24 cellular contexts compared by ENCODE assay signal in the genomic region with DNA sequence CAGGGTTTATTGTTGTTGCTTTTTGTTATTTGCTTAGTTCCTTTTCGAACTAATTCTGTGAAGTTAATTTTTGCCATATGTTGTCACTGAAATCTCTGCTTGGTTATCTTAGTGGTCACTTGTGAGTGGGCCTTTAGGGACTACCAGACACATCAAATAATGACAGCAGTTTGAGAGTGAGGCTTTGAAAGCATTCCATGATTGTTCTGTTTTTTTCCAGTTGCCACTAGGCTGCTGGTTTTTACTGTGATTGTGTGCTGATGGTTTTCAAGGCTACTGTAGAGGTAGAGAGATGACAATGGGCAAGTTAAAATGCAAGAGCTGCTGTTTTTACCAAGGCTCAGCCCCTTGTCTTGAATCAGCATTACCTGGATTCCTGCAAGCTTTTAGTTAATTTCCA. TPM values are rescaled to one million over a fixed set of nuclear protein-coding genes. Genes with fewer than 3 reads are reported as not detected.
DNase-seq lines count a peak whose midpoint lies in the region; ATAC-seq, FAIRE-seq and TF ChIP-seq lines count a peak whose summit lies in the region.
"Had no signal": no experiment of that assay in that cellular context is flagged by ENCODE, and none has a peak within 500 bp of the region (broad histone marks: within the 10 kb centered on the region; RNA-seq: fewer than 3 reads in every experiment).

No MANE protein-coding gene starts in this region.

- H3K79me1 ChIP-seq in H1 (ENCODE audit: low read depth, low read length) (peaks cover 2% of the 10 kb centered on the region; the same call in 1 of the 2 replicates), mesendoderm (ENCODE audit: low read length) (peaks cover 1% of the 10 kb centered on the region)

- H2BK120ac ChIP-seq in H1 (replicated peaks; ENCODE audit: low read depth, low read length) = no peak overlapping the region
- no peak overlapping the region for H2BK120ac ChIP-seq in mesendoderm (ENCODE audit: low read depth, low read length)

- TF ChIP-seq CTCF in HFFc6 (IDR thresholded peaks at IDR 0.05) = no peak
- TF ChIP-seq CTCF in H1 (IDR thresholded peaks at IDR 0.05; ENCODE audit: control extremely low read depth in 1 of 3, insufficient read depth in 1 of 3, low read depth in 1 of 3, low read length in 3 of 3) = no peak
- TF ChIP-seq CTCF in A673 (conservative IDR thresholded peaks at IDR 0.05; ENCODE audit: low read depth, low read length) = no peak
- TF ChIP-seq CTCF in type B pancreatic cell (conservative IDR thresholded peaks at IDR 0.05) = no peak

- no peak overlapping the region for H4K5ac ChIP-seq in H1 (ENCODE audit: insufficient read length, low read depth, low read length)
- no peak overlapping the region for H4K5ac ChIP-seq in mesendoderm (ENCODE audit: low read length)

- intact Hi-C loops in A673 (cut with micrococcal nuclease; ENCODE audit: unreplicated experiment) = no loop called here

- peaks cover 4 to 5% of the 10 kb centered on the region in 2 experiments for H4K20me1 ChIP-seq in H1 (replicated peaks in 1 of 2; ENCODE audit: control insufficient read depth in 1 of 2, insufficient read depth in 2 of 2, low read length in 2 of 2)

- H3K4me1 Mint-ChIP-seq in HFFc6 (ENCODE audit: low read depth) (peaks cover 57% of the 10 kb centered on the region), type B pancreatic cell (ENCODE audit: unreplicated experiment) (peaks cover 3% of the 10 kb centered on the region), immature natural killer cell (peaks cover 57 to 64% of the 10 kb centered on the region in 2 donors)

- 0 out of 2 replicates have a peak overlapping the region, but pooled peaks have one; percentile 6 for H3K27ac Mint-ChIP-seq in HFFc6
- no peak overlapping the region for H3K27ac Mint-ChIP-seq in type B pancreatic cell
- peak overlapping the region in 1 of 6 donors; percentile 41 for H3K27ac Mint-ChIP-seq in immature natural killer cell
- H3K27ac Mint-ChIP-seq: CD8-positive, alpha-beta T cell had no signal

- H3K23me2 ChIP-seq in H1 (ENCODE audit: low read depth, low read length) = no peaks in the 10 kb centered on the region

- H2BK5ac ChIP-seq in H1 (ENCODE audit: low read depth, low read length) = no peak overlapping the region
- H2BK5ac ChIP-seq in mesendoderm (ENCODE audit: low read length) = no peak overlapping the region

- H3K14ac ChIP-seq in H1 (ENCODE audit: insufficient read length) = no peak overlapping the region

- no peaks in the 10 kb centered on the region for H3K27me3 Mint-ChIP-seq in HFFc6 (ENCODE audit: insufficient read depth)
- H3K27me3 Mint-ChIP-seq in type B pancreatic cell = no peaks in the 10 kb centered on the region
- H3K27me3 Mint-ChIP-seq in immature natural killer cell (ENCODE audit: low read depth in 3 of 3) = peaks cover 0 to 3% (median 0%) of the 10 kb centered on the region in 3 donors

- no peak overlapping the region for H3K27ac ChIP-seq in H1 (ENCODE audit: low read depth, low read length)
- H3K27ac ChIP-seq in mesendoderm (ENCODE audit: low read depth, low read length) = no peak overlapping the region
- no peak overlapping the region for H3K27ac ChIP-seq in A673 (ENCODE audit: low read depth, low read length, poor library complexity, severe bottlenecking)
- H3K27ac ChIP-seq: BLaER1 treated with 17β-estradiol and CSF1 and Interleukin-3, amounts not matched to agents 10 nM and 100 nM; PC-9 had no signal

- no peak overlapping the region for H2AFZ ChIP-seq in H1 (ENCODE audit: low read length)
- H2AFZ ChIP-seq: PC-9 had no signal

- DNase-seq in ELF-1 (ENCODE audit: low read depth, low spot score) = peak; percentile 11
- DNase-seq in HFFc6 = no peak
- DNase-seq in H1 (ENCODE audit: low read depth in 1 of 2, low spot score in 2 of 2) = no peak
- DNase-seq in mesendoderm = peak; percentile 67
- DNase-seq in A673 (ENCODE audit: low spot score) = no peak
- DNase-seq in type B pancreatic cell (ENCODE audit: extremely low spot score, unreplicated experiment) = no peak
- no peak for DNase-seq in immature natural killer cell
- DNase-seq: Calu3; CD8-positive, alpha-beta T cell; DMS153; GDM1; KBM-7; MM.1S; NCI-H1092; NCI-H1436; NCI-H187 treated with DMSO at 0.1 percent for 48 hours; NCI-H226; NCI-H510A treated with DMSO at 0.1 percent for 48 hours; NCI-H748 treated with DMSO at 0.1 percent for 48 hours; PC-9; RPMI8226; SHP77 treated with DMSO at 0.1 percent for 48 hours had no signal

- TF ChIP-seq EP300 in H1 (IDR thresholded peaks at IDR 0.05; ENCODE audit: borderline replicate concordance in 1 of 2, low read depth in 2 of 2, low read length in 2 of 2) = no peak

- H3K27me3 ChIP-seq in H1 (replicated peaks in 1 of 4; ENCODE audit: control insufficient read depth in 3 of 4, extremely low read depth in 1 of 4, insufficient read depth in 3 of 4, low read length in 3 of 4) (no peaks in the 10 kb centered on the region), mesendoderm (ENCODE audit: insufficient read depth, low read length, poor library complexity) (no peaks in the 10 kb centered on the region), A673 (replicated peaks; ENCODE audit: insufficient read depth, low read depth, low read length, poor library complexity) (no peaks in the 10 kb centered on the region)
- H3K27me3 ChIP-seq: BLaER1 treated with 17β-estradiol and CSF1 and Interleukin-3, amounts not matched to agents 10 nM and 100 nM had no signal

- no peak overlapping the region for H4K8ac ChIP-seq in H1 (ENCODE audit: extremely low read depth, insufficient read depth, low read length)
- H4K8ac ChIP-seq in mesendoderm (ENCODE audit: low read depth, low read length) = no peak overlapping the region

- H3K9me3 ChIP-seq in H1 (ENCODE audit: insufficient read depth in 2 of 2, low read depth in 1 of 2, low read length in 1 of 2) (no peaks in the 10 kb centered on the region), A673 (ENCODE audit: low read depth, low read length, poor library complexity, severe bottlenecking) (peaks cover 10% of the 10 kb centered on the region)

- H3K56ac ChIP-seq in H1 (replicated peaks; ENCODE audit: insufficient read length, low read depth, low read length) (no peak overlapping the region), mesendoderm (ENCODE audit: low read length) (no peak overlapping the region)

- peaks cover 30% of the 10 kb centered on the region for H3K36me3 Mint-ChIP-seq in HFFc6 (ENCODE audit: low read depth)
- peaks cover 44% of the 10 kb centered on the region for H3K36me3 Mint-ChIP-seq in type B pancreatic cell
- H3K36me3 Mint-ChIP-seq in immature natural killer cell = peaks cover 3 to 7% (median 4%) of the 10 kb centered on the region in 3 donors

- H3K4me1 ChIP-seq in H1 (replicated peaks in 1 of 4; ENCODE audit: control insufficient read depth in 3 of 4, insufficient read depth in 4 of 4, low read length in 3 of 4) = peaks cover 0 to 10% (median 2%) of the 10 kb centered on the region in 4 experiments; a peak in 1 of 7 replicates
- H3K4me1 ChIP-seq in mesendoderm (ENCODE audit: control insufficient read depth, low read depth, low read length) = peaks cover 2% of the 10 kb centered on the region
- peaks cover 21% of the 10 kb centered on the region for H3K4me1 ChIP-seq in A673 (ENCODE audit: insufficient read depth, low read length, poor library complexity, severe bottlenecking)

- H3K4me3 ChIP-seq in H1 (ENCODE audit: extremely low read depth in 1 of 4, insufficient read depth in 2 of 4, low read depth in 3 of 4, low read length in 4 of 4) (no peak overlapping the region), mesendoderm (ENCODE audit: low read length) (no peak overlapping the region), A673 (ENCODE audit: low read depth, low read length, poor library complexity, severe bottlenecking) (no peak overlapping the region)
- H3K4me3 ChIP-seq: BLaER1 treated with 17β-estradiol and CSF1 and Interleukin-3, amounts not matched to agents 10 nM and 100 nM; PC-9 had no signal

- H2BK20ac ChIP-seq in H1 (ENCODE audit: low read length) = no peak overlapping the region

- no peak overlapping the region for H3K23ac ChIP-seq in H1 (ENCODE audit: insufficient read length)
- H3K23ac ChIP-seq in mesendoderm (ENCODE audit: low read length) = no peak overlapping the region

- POLR2A ChIA-PET in H1 (lab: Charles Lee; ENCODE audit: partially characterized antibody) (interaction anchor here (1.2 kb wide), 1 partner anchor 20 kb away, joined by 4 read pairs; the partner anchor contains the start of gene SEPTIN7), A673 (lab: Charles Lee; ENCODE audit: low non-redundant PET) (no interaction called here)

- H2AK5ac ChIP-seq in H1 (ENCODE audit: low read depth, low read length) (no peak overlapping the region), mesendoderm (ENCODE audit: low read length) (no peak overlapping the region)

- no TSS peak for BruUV-seq in A673 (replicated peaks; lab: Mats Ljungman, UMichigan)

- no peak overlapping the region for H4K91ac ChIP-seq in H1 (replicated peaks; ENCODE audit: insufficient read length, low read length)

- no peak overlapping the region for H2BK12ac ChIP-seq in H1 (ENCODE audit: low read depth, low read length)

- no peaks in the 10 kb centered on the region for H3K9me3 Mint-ChIP-seq in HFFc6
- H3K9me3 Mint-ChIP-seq in type B pancreatic cell = peaks cover 43% of the 10 kb centered on the region
- peaks cover 0 to 8% (median 0%) of the 10 kb centered on the region in 6 donors for H3K9me3 Mint-ChIP-seq in immature natural killer cell

- H3K79me2 ChIP-seq in H1 (ENCODE audit: control insufficient read depth in 1 of 2, insufficient read depth in 2 of 2, low read length in 2 of 2) (peaks cover 7 to 99% of the 10 kb centered on the region in 2 experiments; a peak in 3 of 4 replicates), mesendoderm (ENCODE audit: control insufficient read depth, insufficient read depth, low read length) (peaks cover 68% of the 10 kb centered on the region)

- peak; percentile 50 for FAIRE-seq in H1 (lab: Jason Lieb, UNC)

- H3K9ac ChIP-seq in H1 (replicated peaks in 1 of 4; ENCODE audit: extremely low read depth in 1 of 4, low read depth in 3 of 4, low read length in 3 of 4) (no peak overlapping the region; a peak in 1 of 7 replicates), mesendoderm (ENCODE audit: low read length) (no peak overlapping the region)
- H3K9ac ChIP-seq: BLaER1 treated with 17β-estradiol and CSF1 and Interleukin-3, amounts not matched to agents 10 nM and 100 nM had no signal

- CTCF ChIA-PET in H1 (lab: Charles Lee; ENCODE audit: partially characterized antibody) (interaction anchor here (2.9 kb wide), 1 partner anchor 20 kb away, joined by 8 read pairs; the partner anchor contains the start of gene SEPTIN7), A673 (lab: Charles Lee) (no interaction called here)

- 91% methylated on average over 1 of the region's 1 CpG; no CpG with 5 or more reads in 1 of the 2 experiments for WGBS in H1 (ENCODE audit: extremely low coverage in 1 of 2, insufficient coverage in 1 of 2, insufficient read length in 1 of 2, insufficient replicate concordance in 2 of 2, low coverage in 1 of 2, low lambda C conversion rate in 2 of 2, missing lambda C conversion rate in 1 of 2), 2 experiments
- no CpG with 5 or more reads among the region's 1 CpG for WGBS in mesendoderm (ENCODE audit: extremely low coverage, insufficient coverage, low lambda C conversion rate)

- no peak overlapping the region for H3K4me2 ChIP-seq in H1 (ENCODE audit: insufficient read depth in 1 of 2, low read depth in 2 of 2, low read length in 2 of 2)
- H3K4me2 ChIP-seq in mesendoderm (ENCODE audit: low read length) = no peak overlapping the region
- H3K4me2 ChIP-seq: BLaER1 treated with 17β-estradiol and CSF1 and Interleukin-3, amounts not matched to agents 10 nM and 100 nM; PC-9 had no signal

- H3K4ac ChIP-seq in H1 (replicated peaks; ENCODE audit: insufficient read length, low read depth, low read length) (no peak overlapping the region), mesendoderm (ENCODE audit: low read depth, low read length) (no peak overlapping the region)

- H3K36me3 ChIP-seq in H1 (ENCODE audit: control insufficient read depth in 2 of 4, insufficient read depth in 4 of 4, low read length in 3 of 4) = no peaks in the 10 kb centered on the region
- H3K36me3 ChIP-seq in mesendoderm (ENCODE audit: control insufficient read depth, insufficient read depth, low read length) = no peaks in the 10 kb centered on the region
- peaks cover 5% of the 10 kb centered on the region for H3K36me3 ChIP-seq in A673 (ENCODE audit: insufficient read depth, low read length, poor library complexity, severe bottlenecking)

- H3K4me3 Mint-ChIP-seq in HFFc6 (no peak overlapping the region), type B pancreatic cell (no peak overlapping the region), immature natural killer cell (peak overlapping the region in 1 of 5 donors; percentile 5)
- H3K4me3 Mint-ChIP-seq: CD8-positive, alpha-beta T cell had no signal

- H3K18ac ChIP-seq in H1 (ENCODE audit: extremely low read depth, low read length) = no peak overlapping the region
- no peak overlapping the region for H3K18ac ChIP-seq in mesendoderm (ENCODE audit: low read length)

- no peak for TF ChIP-seq RAD21 in H1 (IDR thresholded peaks at IDR 0.05 in 1 of 2, conservative IDR thresholded peaks at IDR 0.05 in 1 of 2; ENCODE audit: low read depth in 2 of 2, low read length in 2 of 2)

- H2BK15ac ChIP-seq in H1 (ENCODE audit: low read length) = no peak overlapping the region
- H2BK15ac ChIP-seq in mesendoderm (replicated peaks; ENCODE audit: low read depth) = no peak overlapping the region

- no peak for TF ChIP-seq POLR2A in H1 (IDR thresholded peaks at IDR 0.05; ENCODE audit: control extremely low read depth in 1 of 2, low read depth in 2 of 2, low read length in 2 of 2)

- ATAC-seq in HG03521 (IDR thresholded peaks at IDR 0.05; ENCODE audit: unreplicated experiment) = no peak
- ATAC-seq: CD8-positive, alpha-beta T cell had no signal

RNA-seq across cellular contexts. Expression of gene SEPTIN7, which starts 20.0 kb away (rescaled TPM):
- 100 to 1,000 TPM; 257 to 320 (median 291) TPM for total RNA-seq in HFFc6 (2021; fragmentation: NEBNext Ultra II Directional; extraction: Animal tissue kit (Norgen Biotek cat#: 25700))
- total RNA-seq in H1 (2021; fragmentation: NEBNext Ultra II Directional; extraction: Animal tissue kit (Norgen Biotek cat#: 25700)) = 177 and 183 TPM in 2 replicates
- polyA plus RNA-seq in H1 (2011; rRNA removed) (36.6 and 85.3 TPM in 2 replicates), immature natural killer cell (1,000 to 10,000 TPM in 1 of 3 donors, 100 to 1,000 TPM in 2; 794 to 1,103 (median 966) TPM)
- polyA plus RNA-seq in H1 (2011; cell fraction: cytosol; rRNA removed) = 98.4 TPM
- 20.1 TPM for polyA plus RNA-seq in H1 (2011; cell fraction: nucleus; rRNA removed)
- 93.7 to 256 TPM (median 114 TPM) in 4 replicates for polyA plus RNA-seq in H1 (2012, experiment 1 of 2)
- 18.3 TPM for polyA plus RNA-seq in H1 (2012, experiment 2 of 2)
- 128 TPM for polyA plus RNA-seq in H1 (2013, experiment 1 of 2)
- polyA plus RNA-seq in H1 (2013, experiment 2 of 2) = 131 TPM
- polyA minus RNA-seq in H1 (2011; rRNA and poly(A)+ RNA removed) = 79.6 and 117 TPM in 2 replicates
- polyA minus RNA-seq in H1 (2011; cell fraction: cytosol; rRNA and poly(A)+ RNA removed) = 43.0 TPM
- 86.5 TPM for polyA minus RNA-seq in H1 (2011; cell fraction: nucleus; rRNA and poly(A)+ RNA removed)
- 174 TPM for polyA plus RNA-seq in mesendoderm (2013, experiment 1 of 2)
- 173 TPM for polyA plus RNA-seq in mesendoderm (2013, experiment 2 of 2)
- total RNA-seq in A673 (2021) (295 TPM in 2 replicates), type B pancreatic cell (ENCODE audit: low replicate concordance) (156 and 200 TPM in 2 replicates)

Comparison
In these comparisons a context has a peak if more than half of its experiments do, and no peak if none do; other contexts are left out.
1. DNase-seq: peak in ELF-1 (single experiment) and mesendoderm (single experiment); none in HFFc6 (single experiment), H1 (0 of 2), A673 (single experiment), type B pancreatic cell (single experiment) and immature natural killer cell (0 of 3).